In the genomic region with DNA sequence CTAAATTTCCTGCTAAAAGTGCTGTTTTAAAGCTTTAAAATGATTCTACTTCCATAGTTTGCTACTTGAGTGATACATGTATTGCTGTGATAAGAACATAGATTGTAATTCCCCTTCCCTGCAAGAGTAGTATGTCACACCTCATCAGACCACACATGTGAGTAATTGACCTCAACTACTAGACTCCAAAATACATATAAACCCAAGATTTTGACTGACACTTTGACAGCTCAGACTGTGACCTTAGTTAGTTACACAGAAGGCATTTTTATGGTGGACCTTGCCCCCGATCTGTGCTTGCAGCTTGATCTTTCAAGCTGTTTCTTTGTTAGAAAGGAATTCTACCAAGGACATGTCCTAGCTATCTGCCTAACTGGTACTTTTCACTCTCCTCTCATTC, we compare ENCODE assay signal across 33 cellular contexts. TPM values are rescaled to one million over a fixed set of nuclear protein-coding genes. Genes with fewer than 3 reads are reported as not detected.
"Had no signal": no experiment of that assay in that cellular context is flagged by ENCODE, and none has a peak within 500 bp of the region (broad histone marks: within the 10 kb centered on the region; RNA-seq: fewer than 3 reads in every experiment).

No MANE protein-coding gene starts in this region.

- H3K36me3 Mint-ChIP-seq: activated naive CD4-positive, alpha-beta T cell treated with anti-CD3 and anti-CD28 coated beads, Interleukin-2, amount 50 U/mL, for 24 hours; immature natural killer cell; naive thymus-derived CD8-positive, alpha-beta T cell; neural progenitor cell had no signal

- H3K27me3 Mint-ChIP-seq: activated naive CD4-positive, alpha-beta T cell treated with anti-CD3 and anti-CD28 coated beads, Interleukin-2, amount 50 U/mL, for 24 hours; naive thymus-derived CD8-positive, alpha-beta T cell had no signal

- H3K4me2 ChIP-seq: neural progenitor cell had no signal

- H3K4me3 ChIP-seq: adrenal gland, body of pancreas, esophagus muscularis mucosa, heart left ventricle, lower lobe of right lung, neural progenitor cell, stomach, thyroid gland, upper lobe of left lung, vagina had no signal

- ATAC-seq: body of pancreas; foreskin keratinocyte; heart left ventricle; left lobe of liver; lower lobe of right lung; naive thymus-derived CD8-positive, alpha-beta T cell; right cardiac atrium had no signal

- H3K9me3 ChIP-seq: adrenal gland, body of pancreas, esophagus muscularis mucosa, heart left ventricle, lower lobe of right lung, stomach, thyroid gland, upper lobe of left lung, vagina had no signal

- H3K4me1 ChIP-seq: adrenal gland, esophagus muscularis mucosa, foreskin keratinocyte, lower lobe of right lung, stomach, thyroid gland, vagina had no signal

- H3K9me3 Mint-ChIP-seq: activated naive CD4-positive, alpha-beta T cell treated with anti-CD3 and anti-CD28 coated beads, Interleukin-2, amount 50 U/mL, for 24 hours; immature natural killer cell; naive thymus-derived CD8-positive, alpha-beta T cell; neural progenitor cell; T-helper 2 cell treated with Interferon-gamma antibody and Interleukin-4, amounts not matched to agents 5 μg/mL and 100 μg/mL, for 36 hours had no signal

- DNase-seq: activated CD4-positive, alpha-beta T cell treated with anti-CD3 and anti-CD28 coated beads, Interleukin-2, amount 50 U/mL, for 1 hour; activated CD4-positive, CD25-positive, alpha-beta regulatory T cell; activated CD8-positive, alpha-beta memory T cell treated with anti-CD3 and anti-CD28 coated beads for 24 hours; activated CD8-positive, alpha-beta memory T cell treated with anti-CD3 and anti-CD28 coated beads, Interleukin-2, amount 50 U/mL, for 4 hours; activated gamma-delta T cell treated with Interleukin-2 at 50 U/mL for 16 hours; adrenal gland; aorta; body of pancreas; dermis blood vessel endothelial cell; effector CD4-positive, alpha-beta T cell; foreskin keratinocyte; heart left ventricle; hypothalamus; immature natural killer cell; lower lobe of right lung; mesenchymal stem cell; naive thymus-derived CD8-positive, alpha-beta T cell; occipital lobe; posterior cingulate gyrus; right cardiac atrium; stimulated activated CD4-positive, alpha-beta T cell treated with anti-CD3 and anti-CD28 coated beads, Interleukin-2, amount 100 ng/mL, for 48 hours; stomach; T-helper 1 cell; thyroid gland; upper lobe of left lung had no signal

- H3K9ac ChIP-seq: neural progenitor cell had no signal

- H3K36me3 ChIP-seq: adrenal gland, esophagus muscularis mucosa, heart left ventricle, lower lobe of right lung, neural progenitor cell, stomach, thyroid gland, upper lobe of left lung, vagina had no signal

- H2AFZ ChIP-seq: neural progenitor cell had no signal

- H3K4me3 Mint-ChIP-seq: activated naive CD4-positive, alpha-beta T cell treated with anti-CD3 and anti-CD28 coated beads, Interleukin-2, amount 50 U/mL, for 24 hours; immature natural killer cell; naive thymus-derived CD8-positive, alpha-beta T cell; neural progenitor cell; T-helper 2 cell treated with Interferon-gamma antibody and Interleukin-4, amounts not matched to agents 5 μg/mL and 100 μg/mL, for 36 hours had no signal

- H3K27me3 ChIP-seq: adrenal gland, body of pancreas, esophagus muscularis mucosa, neural progenitor cell, thyroid gland, upper lobe of left lung, vagina had no signal

- H3K27ac ChIP-seq: adrenal gland, body of pancreas, esophagus muscularis mucosa, foreskin keratinocyte, heart left ventricle, lower lobe of right lung, neural progenitor cell, stomach, thyroid gland, upper lobe of left lung, vagina had no signal

- H3K27ac Mint-ChIP-seq: activated naive CD4-positive, alpha-beta T cell treated with anti-CD3 and anti-CD28 coated beads, Interleukin-2, amount 50 U/mL, for 24 hours; immature natural killer cell; naive thymus-derived CD8-positive, alpha-beta T cell; neural progenitor cell; T-helper 2 cell treated with Interferon-gamma antibody and Interleukin-4, amounts not matched to agents 5 μg/mL and 100 μg/mL, for 36 hours had no signal

- H3K4me1 Mint-ChIP-seq: immature natural killer cell had no signal

- FAIRE-seq: colon had no signal

RNA-seq across cellular contexts. Expression of gene APOBEC1, which starts 18.6 kb away (rescaled TPM):
- total RNA-seq: adrenal gland; aorta; dermis blood vessel endothelial cell; esophagus muscularis mucosa; foreskin keratinocyte; heart left ventricle; kidney epithelial cell; left lobe of liver; lower lobe of right lung; naive thymus-derived CD8-positive, alpha-beta T cell; occipital lobe; right cardiac atrium; thyroid gland; upper lobe of left lung; vagina had no signal
- polyA plus RNA-seq: adrenal gland; foreskin keratinocyte; heart left ventricle; immature natural killer cell; naive thymus-derived CD8-positive, alpha-beta T cell; right cardiac atrium had no signal

RNA-seq across cellular contexts. Expression of gene GDF3, which starts 48.5 kb away (rescaled TPM):
- total RNA-seq: body of pancreas; foreskin keratinocyte; heart left ventricle; kidney epithelial cell; left lobe of liver; naive thymus-derived CD8-positive, alpha-beta T cell; occipital lobe; stomach; vagina had no signal
- polyA plus RNA-seq: aorta; foreskin keratinocyte; immature natural killer cell; naive thymus-derived CD8-positive, alpha-beta T cell; stomach had no signal
